In the genomic region with DNA sequence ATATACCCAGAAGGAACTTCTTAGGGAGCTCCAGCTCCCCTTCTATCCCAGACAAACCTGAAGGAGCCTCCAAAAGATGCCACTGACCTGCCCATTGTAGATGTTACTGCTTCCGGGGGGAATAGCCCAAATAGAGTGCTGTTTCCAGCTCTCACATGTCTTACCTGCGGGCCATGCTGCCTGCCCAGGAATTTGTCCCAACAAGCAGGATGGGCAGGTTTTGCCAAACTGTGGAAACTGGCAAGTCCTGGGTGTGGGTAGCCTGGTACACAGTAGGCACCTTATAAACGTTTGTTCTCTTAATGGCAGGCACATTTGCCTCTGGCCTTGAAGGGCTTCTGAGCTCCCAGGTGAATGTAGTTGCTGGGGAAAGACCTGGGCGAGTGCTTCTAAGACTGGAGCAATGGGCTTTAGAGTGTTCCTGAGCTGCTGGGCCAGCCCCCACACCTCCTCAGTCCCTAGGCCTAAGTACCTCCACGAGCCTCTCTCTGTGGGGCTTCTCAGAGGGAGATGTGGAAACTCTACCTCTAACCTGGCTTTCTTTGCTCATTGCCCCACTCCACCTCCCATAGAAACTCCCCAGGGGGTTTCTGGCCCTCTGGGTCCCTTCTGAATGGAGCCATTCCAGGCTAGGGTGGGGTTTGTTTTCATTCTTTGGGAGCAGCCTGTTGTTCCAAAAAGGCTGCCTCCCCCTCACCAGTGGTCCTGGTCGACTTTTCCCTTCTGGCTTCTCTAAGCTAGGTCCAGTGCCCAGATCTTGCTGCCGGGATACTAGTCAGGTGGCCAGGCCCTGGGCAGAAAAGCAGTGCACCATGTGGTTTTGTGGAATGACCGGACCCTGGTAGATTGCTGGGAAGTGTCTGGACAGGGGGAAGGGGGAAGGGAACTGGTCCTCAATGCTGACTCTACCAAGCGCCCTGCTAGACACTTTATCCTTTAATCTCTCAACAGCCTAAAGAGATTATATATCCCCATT, we compare ENCODE assay signal across 11 cellular contexts. TPM values are rescaled to one million over a fixed set of nuclear protein-coding genes. Genes with fewer than 3 reads are reported as not detected.
DNase-seq lines count a peak whose midpoint lies in the region; ATAC-seq and TF ChIP-seq lines count a peak whose summit lies in the region.
"Had no signal": no experiment of that assay in that cellular context is flagged by ENCODE, and none has a peak within 500 bp of the region (broad histone marks: within the 10 kb centered on the region; RNA-seq: fewer than 3 reads in every experiment).

No MANE protein-coding gene starts in this region.

- H3K36me3 Mint-ChIP-seq in activated CD8-positive, alpha-beta T cell treated with anti-CD3 and anti-CD28 coated beads, Interleukin-2, amount 10 ng/mL, durations not matched to agents 7 days and 5 days (ENCODE audit: low read depth), result peaks cover 6% of the 10 kb centered on the region

- no peaks in the 10 kb centered on the region for H3K9me3 Mint-ChIP-seq in activated CD8-positive, alpha-beta T cell treated with anti-CD3 and anti-CD28 coated beads, Interleukin-2, amount 10 ng/mL, durations not matched to agents 7 days and 5 days (ENCODE audit: insufficient read depth)

- H3K27ac Mint-ChIP-seq in activated CD8-positive, alpha-beta T cell treated with anti-CD3 and anti-CD28 coated beads, Interleukin-2, amount 10 ng/mL, durations not matched to agents 7 days and 5 days, result no peak overlapping the region

- H3K27me3 ChIP-seq in ectodermal cell (ENCODE audit: control insufficient read depth, insufficient read depth, low read length, poor library complexity, severe bottlenecking), result no peaks in the 10 kb centered on the region
- no peaks in the 10 kb centered on the region for H3K27me3 ChIP-seq in muscle layer of duodenum (ENCODE audit: low read depth, low read length)
- H3K27me3 ChIP-seq in thoracic aorta (replicated peaks; ENCODE audit: insufficient read depth), result no peaks in the 10 kb centered on the region

- peaks cover 25% of the 10 kb centered on the region for H3K4me1 Mint-ChIP-seq in activated CD8-positive, alpha-beta T cell treated with anti-CD3 and anti-CD28 coated beads, Interleukin-2, amount 10 ng/mL, durations not matched to agents 7 days and 5 days (ENCODE audit: low read depth)

- TF ChIP-seq CTCF in thoracic aorta (IDR thresholded peaks at IDR 0.05), result no peak

- peak; percentile 41 for DNase-seq in LHCN-M2 (ENCODE audit: low read depth)
- DNase-seq in thoracic aorta (ENCODE audit: low spot score), result no peak
- no peak for DNase-seq in activated CD8-positive, alpha-beta T cell treated with anti-CD3 and anti-CD28 coated beads, Interleukin-2, amount 10 ng/mL, durations not matched to agents 7 days and 5 days
- DNase-seq in activated CD4-positive, alpha-beta T cell treated with anti-CD3 and anti-CD28 coated beads for 1 hour, result no peak
- DNase-seq: stimulated activated CD4-positive, alpha-beta T cell treated with anti-CD3 and anti-CD28 coated beads, Interleukin-12 subunit alpha, Interleukin-12 subunit beta, amount 100 ng/mL, for 4 hours had no signal

- POLR2A ChIA-PET in activated CD8-positive, alpha-beta T cell treated with anti-CD3 and anti-CD28 coated beads, Interleukin-2, amount 10 ng/mL, durations not matched to agents 7 days and 5 days (lab: Charles Lee), result no interaction called here

- peak overlapping the region; percentile 30 for H3K4me3 ChIP-seq in ectodermal cell (ENCODE audit: insufficient read depth, low read depth, low read length)
- peak overlapping the region; percentile 50 to 60 for H3K4me3 ChIP-seq in muscle layer of duodenum (ENCODE audit: low read depth in 1 of 2, low read length in 2 of 2)
- H3K4me3 ChIP-seq in thoracic aorta, result peak overlapping the region; percentile 77
- H3K4me3 ChIP-seq: K562 had no signal

- no peak overlapping the region for H3K4me3 Mint-ChIP-seq in activated CD8-positive, alpha-beta T cell treated with anti-CD3 and anti-CD28 coated beads, Interleukin-2, amount 10 ng/mL, durations not matched to agents 7 days and 5 days

- H3K9me3 ChIP-seq in ectodermal cell (ENCODE audit: control insufficient read depth, low read length) (no peaks in the 10 kb centered on the region), muscle layer of duodenum (ENCODE audit: control insufficient read depth in 1 of 2, low read length in 2 of 2) (no peaks in the 10 kb centered on the region), thoracic aorta (no peaks in the 10 kb centered on the region)

- no peaks in the 10 kb centered on the region for H3K36me3 ChIP-seq in ectodermal cell (ENCODE audit: control insufficient read depth, insufficient read depth, low read length)
- H3K36me3 ChIP-seq in muscle layer of duodenum (ENCODE audit: control insufficient read depth in 1 of 2, insufficient read depth in 2 of 2, low read length in 2 of 2), result peaks cover 0 to 2% of the 10 kb centered on the region in 2 donors
- H3K36me3 ChIP-seq in thoracic aorta, result peaks cover 3% of the 10 kb centered on the region

- no peak for ATAC-seq in thoracic aorta (ENCODE audit: insufficient number of reproducible peaks, low FRiP score, low read depth)
- ATAC-seq in HG03439 (IDR thresholded peaks at IDR 0.05; ENCODE audit: unreplicated experiment), result no peak
- no peak for ATAC-seq in activated CD8-positive, alpha-beta T cell treated with anti-CD3 and anti-CD28 coated beads, Interleukin-2, amount 10 ng/mL, durations not matched to agents 7 days and 5 days
- ATAC-seq in GM19455 (IDR thresholded peaks at IDR 0.05; ENCODE audit: unreplicated experiment), result no peak
- ATAC-seq: HCT116 had no signal

- H3K27ac ChIP-seq in ectodermal cell (ENCODE audit: insufficient read depth, low read depth, low read length, poor library complexity, severe bottlenecking), result no peak overlapping the region
- no peak overlapping the region for H3K27ac ChIP-seq in muscle layer of duodenum (ENCODE audit: low read length)
- H3K27ac ChIP-seq in thoracic aorta, result peak overlapping the region; percentile 16 to 54

- CTCF ChIA-PET in activated CD8-positive, alpha-beta T cell treated with anti-CD3 and anti-CD28 coated beads, Interleukin-2, amount 10 ng/mL, durations not matched to agents 7 days and 5 days (lab: Charles Lee), result interaction anchor here (0.7 to 2.2 kb wide), 2 partner anchors 24 to 37 kb away, joined by 3 to 11 read pairs; partner anchors contain the start of gene LIMK2

- H3K27me3 Mint-ChIP-seq in activated CD8-positive, alpha-beta T cell treated with anti-CD3 and anti-CD28 coated beads, Interleukin-2, amount 10 ng/mL, durations not matched to agents 7 days and 5 days (ENCODE audit: low read depth), result no peaks in the 10 kb centered on the region

- WGBS in ectodermal cell, 2 experiments, result 86 to 90% methylated on average over 9 of the region's 9 CpGs

- H3K4me1 ChIP-seq in ectodermal cell (ENCODE audit: control insufficient read depth, insufficient read depth, low read length) (peaks cover 24% of the 10 kb centered on the region), muscle layer of duodenum (ENCODE audit: control insufficient read depth in 1 of 2, insufficient read depth in 2 of 2, low read length in 2 of 2) (peaks cover 17 to 38% of the 10 kb centered on the region in 2 donors), thoracic aorta (ENCODE audit: control insufficient read depth in 1 of 2, low read depth in 2 of 2) (peaks cover 27 to 50% of the 10 kb centered on the region in 2 donors)

RNA-seq across cellular contexts. Expression of gene LIMK2, which starts 37.2 kb away (rescaled TPM):
- total RNA-seq in LHCN-M2 (2014; rRNA removed) (24.8 and 30.3 TPM in 2 replicates), thoracic aorta (10 to 100 TPM; 38.4 to 76.8 TPM)
- 25.0 TPM for polyA plus RNA-seq in LHCN-M2 (2012)
- 40.7 TPM for polyA plus RNA-seq in ectodermal cell (2013, experiment 1 of 4)
- 46.7 TPM for polyA plus RNA-seq in ectodermal cell (2013, experiment 2 of 4)
- 27.9 TPM for polyA plus RNA-seq in ectodermal cell (2013, experiment 3 of 4)
- 29.6 TPM for polyA plus RNA-seq in ectodermal cell (2013, experiment 4 of 4)
- total RNA-seq in activated CD8-positive, alpha-beta T cell treated with anti-CD3 and anti-CD28 coated beads, Interleukin-2, amount 10 ng/mL, durations not matched to agents 7 days and 5 days, result 10 to 100 TPM; 42.7 to 44.3 TPM

RNA-seq across cellular contexts. Expression of gene PIK3IP1, which starts 43.0 kb away (rescaled TPM):
- total RNA-seq in LHCN-M2 (2014; rRNA removed), result 4.2 and 5.4 TPM in 2 replicates
- 5.6 TPM for polyA plus RNA-seq in LHCN-M2 (2012)
- polyA plus RNA-seq in ectodermal cell (2013, experiment 1 of 4), result 1.8 TPM
- polyA plus RNA-seq in ectodermal cell (2013, experiment 2 of 4), result 2.1 TPM
- 2.6 TPM for polyA plus RNA-seq in ectodermal cell (2013, experiment 3 of 4)
- polyA plus RNA-seq in ectodermal cell (2013, experiment 4 of 4), result 3.0 TPM
- total RNA-seq in thoracic aorta, result 10 to 100 TPM; 56.3 to 57.9 TPM
- 10 to 100 TPM; 13.2 to 16.1 TPM for total RNA-seq in activated CD8-positive, alpha-beta T cell treated with anti-CD3 and anti-CD28 coated beads, Interleukin-2, amount 10 ng/mL, durations not matched to agents 7 days and 5 days

Comparison
In these comparisons a context has a peak if more than half of its experiments do, and no peak if none do; other contexts are left out.
1. H3K27ac ChIP-seq: peak in thoracic aorta (2 of 2); none in ectodermal cell (single experiment) and muscle layer of duodenum (single experiment).
2. Peak in every context shown above with its lines, with median percentiles within 50 percentile points of each other: H3K4me3 ChIP-seq.